ENCODE assay signal across 1 cellular context in the genomic region with DNA sequence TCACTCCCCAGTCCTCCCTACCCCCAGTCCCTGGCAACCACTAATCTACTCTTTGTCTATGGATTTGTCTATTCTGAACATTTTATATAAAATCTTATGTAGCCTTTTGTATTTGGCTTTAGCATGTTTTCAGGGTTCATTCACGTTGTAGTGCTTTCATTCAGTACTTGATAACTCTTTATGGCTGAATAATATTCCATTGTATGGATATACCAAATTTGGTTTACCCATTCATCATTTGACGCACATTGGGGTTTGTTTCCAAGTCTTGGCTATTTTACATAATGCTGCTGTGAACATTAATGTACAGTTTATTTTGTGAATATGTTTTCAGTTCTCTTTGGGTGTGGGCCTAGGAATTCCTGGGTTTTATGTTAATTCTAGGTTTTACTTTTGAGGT.
TF ChIP-seq lines count a peak whose summit lies in the region.

No MANE protein-coding gene starts in this region.

TF ChIP-seq in HepG2, 621 proteins besides CTCF, POLR2A, EP300 and RAD21:
- no peak for TF ChIP-seq NKX3-1 (CRISPR knock-in tag; IDR thresholded peaks at IDR 0.05)
- no peak for TF ChIP-seq ZBTB43 (CRISPR knock-in tag; conservative IDR thresholded peaks at IDR 0.05)
- no peak for TF ChIP-seq NFKBIZ (CRISPR knock-in tag; IDR thresholded peaks at IDR 0.05)
- no peak for TF ChIP-seq CREBL2 (CRISPR knock-in tag; IDR thresholded peaks at IDR 0.05; ENCODE audit: borderline replicate concordance)
- no peak for TF ChIP-seq ZNF496 (CRISPR knock-in tag; IDR thresholded peaks at IDR 0.05; ENCODE audit: insufficient replicate concordance)
- no peak for TF ChIP-seq ZFX (CRISPR knock-in tag; IDR thresholded peaks at IDR 0.05; ENCODE audit: low read depth)
- no peak for TF ChIP-seq XRCC5 (optimal IDR thresholded peaks at IDR 0.05; ENCODE audit: low read length)
- no peak for TF ChIP-seq GMEB1 (CRISPR knock-in tag; IDR thresholded peaks at IDR 0.05; ENCODE audit: borderline replicate concordance)
- TF ChIP-seq, protein P1, sequence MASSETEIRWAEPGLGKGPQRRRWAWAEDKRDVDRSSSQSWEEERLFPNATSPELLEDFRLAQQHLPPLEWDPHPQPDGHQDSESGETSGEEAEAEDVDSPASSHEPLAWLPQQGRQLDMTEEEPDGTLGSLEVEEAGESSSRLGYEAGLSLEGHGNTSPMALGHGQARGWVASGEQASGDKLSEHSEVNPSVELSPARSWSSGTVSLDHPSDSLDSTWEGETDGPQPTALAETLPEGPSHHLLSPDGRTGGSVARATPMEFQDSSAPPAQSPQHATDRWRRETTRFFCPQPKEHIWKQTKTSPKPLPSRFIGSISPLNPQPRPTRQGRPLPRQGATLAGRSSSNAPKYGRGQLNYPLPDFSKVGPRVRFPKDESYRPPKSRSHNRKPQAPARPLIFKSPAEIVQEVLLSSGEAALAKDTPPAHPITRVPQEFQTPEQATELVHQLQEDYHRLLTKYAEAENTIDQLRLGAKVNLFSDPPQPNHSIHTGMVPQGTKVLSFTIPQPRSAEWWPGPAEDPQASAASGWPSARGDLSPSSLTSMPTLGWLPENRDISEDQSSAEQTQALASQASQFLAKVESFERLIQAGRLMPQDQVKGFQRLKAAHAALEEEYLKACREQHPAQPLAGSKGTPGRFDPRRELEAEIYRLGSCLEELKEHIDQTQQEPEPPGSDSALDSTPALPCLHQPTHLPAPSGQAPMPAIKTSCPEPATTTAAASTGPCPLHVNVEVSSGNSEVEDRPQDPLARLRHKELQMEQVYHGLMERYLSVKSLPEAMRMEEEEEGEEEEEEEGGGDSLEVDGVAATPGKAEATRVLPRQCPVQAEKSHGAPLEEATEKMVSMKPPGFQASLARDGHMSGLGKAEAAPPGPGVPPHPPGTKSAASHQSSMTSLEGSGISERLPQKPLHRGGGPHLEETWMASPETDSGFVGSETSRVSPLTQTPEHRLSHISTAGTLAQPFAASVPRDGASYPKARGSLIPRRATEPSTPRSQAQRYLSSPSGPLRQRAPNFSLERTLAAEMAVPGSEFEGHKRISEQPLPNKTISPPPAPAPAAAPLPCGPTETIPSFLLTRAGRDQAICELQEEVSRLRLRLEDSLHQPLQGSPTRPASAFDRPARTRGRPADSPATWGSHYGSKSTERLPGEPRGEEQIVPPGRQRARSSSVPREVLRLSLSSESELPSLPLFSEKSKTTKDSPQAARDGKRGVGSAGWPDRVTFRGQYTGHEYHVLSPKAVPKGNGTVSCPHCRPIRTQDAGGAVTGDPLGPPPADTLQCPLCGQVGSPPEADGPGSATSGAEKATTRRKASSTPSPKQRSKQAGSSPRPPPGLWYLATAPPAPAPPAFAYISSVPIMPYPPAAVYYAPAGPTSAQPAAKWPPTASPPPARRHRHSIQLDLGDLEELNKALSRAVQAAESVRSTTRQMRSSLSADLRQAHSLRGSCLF (CRISPR knock-in tag; IDR thresholded peaks at IDR 0.05; ENCODE audit: borderline replicate concordance) = no peak
- TF ChIP-seq ZFP90 (CRISPR knock-in tag; IDR thresholded peaks at IDR 0.05; ENCODE audit: borderline replicate concordance) = no peak
- TF ChIP-seq, protein P2, sequence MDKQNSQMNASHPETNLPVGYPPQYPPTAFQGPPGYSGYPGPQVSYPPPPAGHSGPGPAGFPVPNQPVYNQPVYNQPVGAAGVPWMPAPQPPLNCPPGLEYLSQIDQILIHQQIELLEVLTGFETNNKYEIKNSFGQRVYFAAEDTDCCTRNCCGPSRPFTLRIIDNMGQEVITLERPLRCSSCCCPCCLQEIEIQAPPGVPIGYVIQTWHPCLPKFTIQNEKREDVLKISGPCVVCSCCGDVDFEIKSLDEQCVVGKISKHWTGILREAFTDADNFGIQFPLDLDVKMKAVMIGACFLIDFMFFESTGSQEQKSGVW (CRISPR knock-in tag; IDR thresholded peaks at IDR 0.05; ENCODE audit: borderline replicate concordance) = no peak
- no peak for TF ChIP-seq NR2F2 (IDR thresholded peaks at IDR 0.05; ENCODE audit: borderline replicate concordance, low read depth)
- TF ChIP-seq CENPX (CRISPR knock-in tag; IDR thresholded peaks at IDR 0.05) = no peak
